ENCODE assay signal across 8 cellular contexts in genomic region chr12:122891661-122892525, GRCh38. TPM values are rescaled to one million over a fixed set of nuclear protein-coding genes. Genes with fewer than 3 reads are reported as not detected.
DNase-seq lines count a peak whose midpoint lies in the region; ATAC-seq and TF ChIP-seq lines count a peak whose summit lies in the region.

No MANE protein-coding gene starts in this region.

- TF ChIP-seq CTCF in NB4 (IDR thresholded peaks at IDR 0.05; ENCODE audit: low read depth, low read length), result no peak
- no peak for TF ChIP-seq CTCF in natural killer cell (IDR thresholded peaks at IDR 0.05)
- TF ChIP-seq CTCF in GM20000 (IDR thresholded peaks at IDR 0.05; ENCODE audit: extremely low read depth, missing control alignments), result no peak

- ATAC-seq in natural killer cell, result no peak

- peaks cover 6% of the 10 kb centered on the region for H3K27me3 Mint-ChIP-seq in dendritic cell treated with granulocyte-macrophage colony-stimulating factor and Interleukin-4, amounts not matched to agents 40 ng/mL and 50 ng/mL, for 4 days
- no peaks in the 10 kb centered on the region for H3K27me3 Mint-ChIP-seq in natural killer cell (ENCODE audit: low read depth in 2 of 2)

- H3K27ac Mint-ChIP-seq in dendritic cell treated with granulocyte-macrophage colony-stimulating factor and Interleukin-4, amounts not matched to agents 40 ng/mL and 50 ng/mL, for 4 days, result peak overlapping the region; percentile 61
- peak overlapping the region; percentile 87 to 100 for H3K27ac Mint-ChIP-seq in natural killer cell

- intact Hi-C loops in dendritic cell treated with granulocyte-macrophage colony-stimulating factor and Interleukin-4, amounts not matched to agents 40 ng/mL and 50 ng/mL, for 4 days (cut with micrococcal nuclease), result no loop called here
- intact Hi-C loops in natural killer cell (cut with micrococcal nuclease), result no loop called here

- peak overlapping the region; percentile 40 for H3K4me3 Mint-ChIP-seq in dendritic cell treated with granulocyte-macrophage colony-stimulating factor and Interleukin-4, amounts not matched to agents 40 ng/mL and 50 ng/mL, for 4 days
- H3K4me3 Mint-ChIP-seq in natural killer cell, result peak overlapping the region; percentile 90

- DNase-seq in CD1c-positive myeloid dendritic cell (ENCODE audit: extremely low spot score), result peak; percentile 81
- DNase-seq in NB4 (ENCODE audit: low read depth), result peak; percentile 80
- no peak for DNase-seq in natural killer cell
- DNase-seq in stimulated activated CD8-positive, alpha-beta memory T cell treated with anti-CD3 and anti-CD28 coated beads, Interleukin-4, amount 100 ng/mL, for 48 hours, result no peak
- DNase-seq in NCI-H1417 (lab: John Stamatoyannopoulos, UW), result no peak
- no peak for DNase-seq in GM20000 (ENCODE audit: low spot score)
- DNase-seq in NK-92 treated with Interleukin-12 subunit alpha and Interleukin-12 subunit beta, amount 100 ng/mL, for 24 hours (lab: John Stamatoyannopoulos, UW), result no peak

- peaks cover 8% of the 10 kb centered on the region for H3K9me3 Mint-ChIP-seq in dendritic cell treated with granulocyte-macrophage colony-stimulating factor and Interleukin-4, amounts not matched to agents 40 ng/mL and 50 ng/mL, for 4 days
- H3K9me3 Mint-ChIP-seq in natural killer cell, result peaks cover 0 to 4% of the 10 kb centered on the region in 2 donors

- peaks cover 90% of the 10 kb centered on the region for H3K4me1 Mint-ChIP-seq in dendritic cell treated with granulocyte-macrophage colony-stimulating factor and Interleukin-4, amounts not matched to agents 40 ng/mL and 50 ng/mL, for 4 days (ENCODE audit: low read depth)
- peaks cover 94 to 96% of the 10 kb centered on the region in 2 donors for H3K4me1 Mint-ChIP-seq in natural killer cell

- TF ChIP-seq POLR2A in NB4 (IDR thresholded peaks at IDR 0.05; ENCODE audit: extremely low read depth, insufficient read length), result no peak

- peaks cover 15% of the 10 kb centered on the region for H3K36me3 Mint-ChIP-seq in dendritic cell treated with granulocyte-macrophage colony-stimulating factor and Interleukin-4, amounts not matched to agents 40 ng/mL and 50 ng/mL, for 4 days (ENCODE audit: low read depth)
- H3K36me3 Mint-ChIP-seq in natural killer cell, result no peaks in the 10 kb centered on the region

- H3K4me3 ChIP-seq in NB4 (ENCODE audit: low read depth, low read length), result peak overlapping the region; percentile 23

RNA-seq across cellular contexts. Expression of gene VPS37B, which starts 4.0 kb away (rescaled TPM):
- 100 to 1,000 TPM; 142 to 167 (median 165) TPM for total RNA-seq in natural killer cell

RNA-seq across cellular contexts. Expression of gene HIP1R, which starts 56.6 kb away (rescaled TPM):
- total RNA-seq in natural killer cell, result 10 to 100 TPM; 78.6 to 93.1 (median 85.5) TPM

Comparison
In these comparisons a context has a peak if more than half of its experiments do, and no peak if none do; other contexts are left out.
1. DNase-seq: peak in CD1c-positive myeloid dendritic cell (single experiment) and NB4 (single experiment); none in natural killer cell (single experiment), stimulated activated CD8-positive, alpha-beta memory T cell treated with anti-CD3 and anti-CD28 coated beads, Interleukin-4, amount 100 ng/mL, for 48 hours (single experiment), NCI-H1417 (0 of 3), GM20000 (single experiment) and NK-92 treated with Interleukin-12 subunit alpha and Interleukin-12 subunit beta, amount 100 ng/mL, for 24 hours (single experiment).